Comparison of ENCODE assay signal across 8 cellular contexts in the genomic region with DNA sequence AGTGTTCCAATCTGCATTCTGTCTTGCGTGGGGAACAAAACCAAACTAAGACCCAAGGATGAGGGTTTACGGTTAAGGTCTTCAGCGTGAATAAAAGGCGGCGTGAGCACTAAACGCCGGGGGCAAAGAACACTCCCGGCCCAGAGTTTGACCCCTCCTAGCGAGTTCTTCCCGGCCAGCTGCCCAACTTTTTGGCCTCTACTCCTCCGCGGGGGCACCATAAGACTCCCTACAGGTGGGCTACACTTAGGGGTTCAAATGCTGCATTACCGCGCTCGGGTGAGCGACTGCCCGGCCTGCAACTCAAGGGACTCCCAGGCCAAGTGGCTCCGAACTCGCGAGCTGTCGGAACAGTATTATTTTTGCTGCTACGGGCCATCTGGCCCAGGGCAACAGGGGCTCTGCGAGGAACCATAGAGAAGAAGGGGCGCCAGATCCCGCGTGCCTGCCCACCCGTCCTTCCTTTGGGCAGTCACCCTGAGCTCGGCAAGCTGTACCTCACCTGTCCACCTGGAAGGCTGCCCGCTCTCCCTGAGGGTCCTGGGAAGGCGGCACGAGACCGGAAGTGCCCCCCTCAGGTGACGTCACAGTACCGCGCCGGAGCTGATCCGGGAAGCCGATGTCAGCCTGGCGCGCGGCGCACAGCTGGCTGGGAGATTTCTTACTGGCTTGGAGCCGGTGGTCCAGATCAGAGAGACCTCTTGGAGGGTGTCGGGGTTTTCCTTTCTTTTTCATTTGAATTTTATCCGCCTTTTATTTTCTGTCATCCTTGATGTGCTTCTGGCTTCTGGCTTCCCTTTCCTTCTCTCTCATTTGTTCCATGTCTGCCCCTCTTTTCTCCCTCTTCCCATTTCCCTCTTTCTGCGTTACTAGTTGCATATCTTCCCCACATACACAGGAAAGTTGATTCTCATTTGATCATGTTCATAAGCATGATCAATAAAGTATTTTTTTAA. TPM values are rescaled to one million over a fixed set of nuclear protein-coding genes. Genes with fewer than 3 reads are reported as not detected.
A peak's percentile ranks its signal among the peaks of the same experiment; 100 is the strongest.
DNase-seq lines count a peak whose midpoint lies in the region; ATAC-seq and TF ChIP-seq lines count a peak whose summit lies in the region.

A gene (minus strand): TSS at position 567 of the 956 bp plus-strand sequence. CDS start 21,638 bp downstream, outside the sequence.

- no peaks in the 10 kb centered on the region for H3K36me3 ChIP-seq in left ventricle myocardium inferior
- H3K36me3 ChIP-seq in upper lobe of right lung: no peaks in the 10 kb centered on the region

- peaks cover 22% of the 10 kb centered on the region for H3K4me1 Mint-ChIP-seq in T-helper 1 cell treated with Interleukin-12 subunit alpha and Interleukin-12 subunit beta and Interleukin-4 antibody, amounts not matched to agents 30 μg/mL and 1 μg/mL, for 36 hours (ENCODE audit: low read depth)
- peaks cover 3% of the 10 kb centered on the region for H3K4me1 Mint-ChIP-seq in progenitor cell of endocrine pancreas (ENCODE audit: low read depth)

- H3K27me3 Mint-ChIP-seq in T-helper 1 cell treated with Interleukin-12 subunit alpha and Interleukin-12 subunit beta and Interleukin-4 antibody, amounts not matched to agents 30 μg/mL and 1 μg/mL, for 36 hours (ENCODE audit: low read depth): no peaks in the 10 kb centered on the region
- peaks cover 21% of the 10 kb centered on the region for H3K27me3 Mint-ChIP-seq in progenitor cell of endocrine pancreas

- H3K4me1 ChIP-seq in left ventricle myocardium inferior: peaks cover 17% of the 10 kb centered on the region
- no peaks in the 10 kb centered on the region for H3K4me1 ChIP-seq in upper lobe of right lung

- H3K27ac Mint-ChIP-seq in T-helper 1 cell treated with Interleukin-12 subunit alpha and Interleukin-12 subunit beta and Interleukin-4 antibody, amounts not matched to agents 30 μg/mL and 1 μg/mL, for 36 hours: peak within 1 kb of the TSS; percentile 97
- H3K27ac Mint-ChIP-seq in progenitor cell of endocrine pancreas: peak within 1 kb of the TSS; percentile 99

- in situ Hi-C loops in GM13976 (cut with MboI; ENCODE audit: low sequenced_read_pairs, unreplicated experiment): no loop called here

- H3K27me3 ChIP-seq in left ventricle myocardium inferior (ENCODE audit: low read depth) (no peaks in the 10 kb centered on the region), upper lobe of right lung (no peaks in the 10 kb centered on the region)

- peak within 1 kb of the TSS; percentile 88 for H3K4me3 Mint-ChIP-seq in T-helper 1 cell treated with Interleukin-12 subunit alpha and Interleukin-12 subunit beta and Interleukin-4 antibody, amounts not matched to agents 30 μg/mL and 1 μg/mL, for 36 hours
- H3K4me3 Mint-ChIP-seq in progenitor cell of endocrine pancreas (ENCODE audit: low read depth): peak within 1 kb of the TSS; percentile 98

- H3K4me3 ChIP-seq in left ventricle myocardium inferior (peak within 1 kb of the TSS; percentile 87), upper lobe of right lung (peak within 1 kb of the TSS; percentile 99)

- TF ChIP-seq CTCF in GM13976 (IDR thresholded peaks at IDR 0.05; ENCODE audit: borderline replicate concordance, control extremely low read depth, extremely low read depth, insufficient read depth, missing control alignments) (no peak), left ventricle myocardium inferior (IDR thresholded peaks at IDR 0.05; ENCODE audit: borderline replicate concordance) (no peak), progenitor cell of endocrine pancreas (IDR thresholded peaks at IDR 0.05; ENCODE audit: unreplicated experiment) (no peak), upper lobe of right lung (IDR thresholded peaks at IDR 0.05) (no peak)

- peaks cover 16% of the 10 kb centered on the region for H3K36me3 Mint-ChIP-seq in T-helper 1 cell treated with Interleukin-12 subunit alpha and Interleukin-12 subunit beta and Interleukin-4 antibody, amounts not matched to agents 30 μg/mL and 1 μg/mL, for 36 hours (ENCODE audit: low read depth)
- H3K36me3 Mint-ChIP-seq in progenitor cell of endocrine pancreas (ENCODE audit: insufficient read depth): peaks cover 3% of the 10 kb centered on the region

- peak; percentile 93 for DNase-seq in GM13976 (ENCODE audit: low spot score)
- DNase-seq in NCI-H146 (lab: John Stamatoyannopoulos, UW): peak; percentile 94
- peak; percentile 59 for DNase-seq in amniotic stem cell (lab: John Stamatoyannopoulos, UW)
- peak; percentile 91 for DNase-seq in left ventricle myocardium inferior
- DNase-seq in progenitor cell of endocrine pancreas (ENCODE audit: low spot score, unreplicated experiment): peak; percentile 91
- DNase-seq in upper lobe of right lung: peak; percentile 97

- intact Hi-C loops in left ventricle myocardium inferior (cut with micrococcal nuclease) (no loop called here), upper lobe of right lung (cut with DNase I) (no loop called here)

- ATAC-seq in HG02852 (IDR thresholded peaks at IDR 0.05; ENCODE audit: unreplicated experiment): peak; percentile 87
- ATAC-seq in upper lobe of right lung: peak; percentile 98

- H3K27ac ChIP-seq in left ventricle myocardium inferior (replicated peaks) (peak within 1 kb of the TSS; percentile 86), upper lobe of right lung (peak within 1 kb of the TSS; percentile 96)

- H3K9me3 Mint-ChIP-seq in T-helper 1 cell treated with Interleukin-12 subunit alpha and Interleukin-12 subunit beta and Interleukin-4 antibody, amounts not matched to agents 30 μg/mL and 1 μg/mL, for 36 hours: no peaks in the 10 kb centered on the region
- H3K9me3 Mint-ChIP-seq in progenitor cell of endocrine pancreas (ENCODE audit: low read depth): no peaks in the 10 kb centered on the region

- no peaks in the 10 kb centered on the region for H3K9me3 ChIP-seq in left ventricle myocardium inferior (replicated peaks)
- no peaks in the 10 kb centered on the region for H3K9me3 ChIP-seq in upper lobe of right lung

RNA-seq across cellular contexts. Expression of the gene that starts here (rescaled TPM):
- total RNA-seq in left ventricle myocardium inferior (8.5 TPM), progenitor cell of endocrine pancreas (25.1 and 34.3 TPM in 2 replicates), upper lobe of right lung (17.9 TPM)

Comparison
In these comparisons a context has a peak if more than half of its experiments do, and no peak if none do; other contexts are left out.
1. Peak in every context shown above with its lines: DNase-seq, ATAC-seq, H3K4me3 ChIP-seq and H3K27ac ChIP-seq.